13 cellular contexts compared by ENCODE assay signal in genomic region chr4:137533855-137534254, GRCh38. TPM values are rescaled to one million over a fixed set of nuclear protein-coding genes. Genes with fewer than 3 reads are reported as not detected.
DNase-seq lines count a peak whose midpoint lies in the region; ATAC-seq and TF ChIP-seq lines count a peak whose summit lies in the region.
"Had no signal": no experiment of that assay in that cellular context is flagged by ENCODE, and none has a peak within 500 bp of the region (broad histone marks: within the 10 kb centered on the region; RNA-seq: fewer than 3 reads in every experiment).

No MANE protein-coding gene starts in this region.

- H3K4me1 ChIP-seq in right atrium auricular region (no peaks in the 10 kb centered on the region), fibroblast of lung (ENCODE audit: control insufficient read depth, extremely low read depth, insufficient read depth, low read length) (peaks cover 4% of the 10 kb centered on the region), ovary (ENCODE audit: insufficient read depth) (peaks cover 2% of the 10 kb centered on the region), uterus (no peaks in the 10 kb centered on the region)

- no peak for TF ChIP-seq CTCF in right atrium auricular region (IDR thresholded peaks at IDR 0.05)
- TF ChIP-seq CTCF in fibroblast of lung (conservative IDR thresholded peaks at IDR 0.05 in 1 of 2, IDR thresholded peaks at IDR 0.05 in 1 of 2; ENCODE audit: low read depth in 1 of 2, low read length in 2 of 2): no peak
- no peak for TF ChIP-seq CTCF in ovary (IDR thresholded peaks at IDR 0.05)
- TF ChIP-seq CTCF in uterus (IDR thresholded peaks at IDR 0.05): no peak

- H3K4me3 ChIP-seq in right atrium auricular region (peak overlapping the region in 1 of 2 donors; percentile 25), fibroblast of lung (replicated peaks in 1 of 4; ENCODE audit: control extremely low read depth in 1 of 4, insufficient read depth in 1 of 4, low read depth in 3 of 4, low read length in 4 of 4) (peak overlapping the region; percentile 18 to 100 (median 88)), ovary (peak overlapping the region; percentile 58), uterus (peak overlapping the region; percentile 60 to 63)

- WGBS in ovary, 3 donors: 9 to 14% (median 11%) methylated on average over 2 of the region's 2 CpGs

- H3K36me3 Mint-ChIP-seq in T-helper 2 cell treated with Interferon-gamma antibody and Interleukin-4, amounts not matched to agents 5 μg/mL and 100 μg/mL, for 36 hours (ENCODE audit: low read depth): no peaks in the 10 kb centered on the region
- H3K36me3 Mint-ChIP-seq: T-cell had no signal

- H3K9me3 ChIP-seq in right atrium auricular region: no peaks in the 10 kb centered on the region
- no peaks in the 10 kb centered on the region for H3K9me3 ChIP-seq in fibroblast of lung (ENCODE audit: control insufficient read depth, insufficient read depth, low read depth, low read length)
- H3K9me3 ChIP-seq in ovary: no peaks in the 10 kb centered on the region
- no peaks in the 10 kb centered on the region for H3K9me3 ChIP-seq in uterus

- H3K9ac ChIP-seq in fibroblast of lung (ENCODE audit: insufficient read depth, low read length): no peak overlapping the region

- ATAC-seq in GM19452 (IDR thresholded peaks at IDR 0.05; ENCODE audit: unreplicated experiment): no peak
- no peak for ATAC-seq in HG02884 (IDR thresholded peaks at IDR 0.05; ENCODE audit: unreplicated experiment)
- ATAC-seq: T-cell had no signal

- no peaks in the 10 kb centered on the region for H3K36me3 ChIP-seq in right atrium auricular region
- peaks cover 5% of the 10 kb centered on the region for H3K36me3 ChIP-seq in fibroblast of lung (ENCODE audit: control insufficient read depth, insufficient read depth, low read length)
- no peaks in the 10 kb centered on the region for H3K36me3 ChIP-seq in ovary
- no peaks in the 10 kb centered on the region for H3K36me3 ChIP-seq in uterus

- no peak overlapping the region for H3K27ac Mint-ChIP-seq in T-helper 2 cell treated with Interferon-gamma antibody and Interleukin-4, amounts not matched to agents 5 μg/mL and 100 μg/mL, for 36 hours
- H3K27ac Mint-ChIP-seq: activated CD4-positive, alpha-beta T cell treated with anti-CD3 and anti-CD28 coated beads, Interleukin-2, amount 10 ng/mL, durations not matched to agents 24 days and 14 days; T-cell had no signal

- H3K27me3 Mint-ChIP-seq in T-helper 2 cell treated with Interferon-gamma antibody and Interleukin-4, amounts not matched to agents 5 μg/mL and 100 μg/mL, for 36 hours (ENCODE audit: low read depth): peaks cover 2% of the 10 kb centered on the region
- H3K27me3 Mint-ChIP-seq: T-cell had no signal

- DNase-seq in right atrium auricular region (ENCODE audit: low spot score) (no peak), cardiac septum (ENCODE audit: low spot score) (no peak), fibroblast of lung (ENCODE audit: low read depth in 2 of 2) (no peak), ovary (no peak), uterus (no peak)
- no peak for DNase-seq in T-helper 2 cell treated with Interferon-gamma antibody and Interleukin-4, amounts not matched to agents 5 μg/mL and 100 μg/mL, for 36 hours (ENCODE audit: low spot score)
- DNase-seq: activated CD4-positive, alpha-beta T cell treated with anti-CD3 and anti-CD28 coated beads, Interleukin-2, amount 10 ng/mL, durations not matched to agents 24 days and 14 days; DMS53; stimulated activated CD4-positive, alpha-beta T cell treated with anti-CD3 and anti-CD28 coated beads, Interleukin-12 subunit alpha, Interleukin-12 subunit beta, amount 100 ng/mL, for 4 hours; T-cell had no signal

- H2AFZ ChIP-seq in fibroblast of lung (ENCODE audit: low read length): peak overlapping the region; percentile 71

- no peak for TF ChIP-seq EP300 in ovary (IDR thresholded peaks at IDR 0.05)

- H4K20me1 ChIP-seq in fibroblast of lung (ENCODE audit: control insufficient read depth, extremely low read depth, insufficient read depth, low read length): no peaks in the 10 kb centered on the region

- TF ChIP-seq POLR2A in ovary (IDR thresholded peaks at IDR 0.05) (no peak), uterus (IDR thresholded peaks at IDR 0.05) (no peak)

- intact Hi-C loops in cardiac septum (cut with DNase I): loop anchor here (5.0 to 10.0 kb wide), 2 partner anchors 159 to 242 kb away; no protein-coding TSS in a partner anchor
- intact Hi-C loops in ovary (cut with DNase I): no loop called here
- intact Hi-C loops in uterus (cut with DNase I; ENCODE audit: low total_unique reads): no loop called here

- no peak overlapping the region for H3K4me3 Mint-ChIP-seq in T-helper 2 cell treated with Interferon-gamma antibody and Interleukin-4, amounts not matched to agents 5 μg/mL and 100 μg/mL, for 36 hours
- H3K4me3 Mint-ChIP-seq: activated CD4-positive, alpha-beta T cell treated with anti-CD3 and anti-CD28 coated beads, Interleukin-2, amount 10 ng/mL, durations not matched to agents 24 days and 14 days had no signal

- peaks cover 4% of the 10 kb centered on the region for H3K9me3 Mint-ChIP-seq in T-helper 2 cell treated with Interferon-gamma antibody and Interleukin-4, amounts not matched to agents 5 μg/mL and 100 μg/mL, for 36 hours
- H3K9me3 Mint-ChIP-seq: activated CD4-positive, alpha-beta T cell treated with anti-CD3 and anti-CD28 coated beads, Interleukin-2, amount 10 ng/mL, durations not matched to agents 24 days and 14 days had no signal

- peak overlapping the region; percentile 75 to 77 for H3K27ac ChIP-seq in right atrium auricular region
- H3K27ac ChIP-seq in fibroblast of lung (ENCODE audit: insufficient read depth, low read length): peak overlapping the region; percentile 81
- H3K27ac ChIP-seq in ovary: peak overlapping the region in 1 of 2 donors; percentile 94
- H3K27ac ChIP-seq in uterus: peak overlapping the region; percentile 86 to 95
- H3K27ac ChIP-seq: HL-60 had no signal

- H3K4me2 ChIP-seq in fibroblast of lung (ENCODE audit: extremely low read depth, insufficient read depth, low read length): peak overlapping the region; percentile 95

- no peaks in the 10 kb centered on the region for H3K27me3 ChIP-seq in right atrium auricular region
- H3K27me3 ChIP-seq in fibroblast of lung (ENCODE audit: control insufficient read depth, insufficient read depth, low read length): no peaks in the 10 kb centered on the region
- H3K27me3 ChIP-seq in ovary: no peaks in the 10 kb centered on the region
- H3K27me3 ChIP-seq in uterus: no peaks in the 10 kb centered on the region

- H3K79me2 ChIP-seq in fibroblast of lung (ENCODE audit: control insufficient read depth, insufficient read depth, low read length): peaks cover 41% of the 10 kb centered on the region

- H3K4me1 Mint-ChIP-seq in T-helper 2 cell treated with Interferon-gamma antibody and Interleukin-4, amounts not matched to agents 5 μg/mL and 100 μg/mL, for 36 hours (ENCODE audit: low read depth): peaks cover 2% of the 10 kb centered on the region
- H3K4me1 Mint-ChIP-seq: activated CD4-positive, alpha-beta T cell treated with anti-CD3 and anti-CD28 coated beads, Interleukin-2, amount 10 ng/mL, durations not matched to agents 24 days and 14 days had no signal

RNA-seq across cellular contexts. Expression of gene PCDH18, which starts 1.6 kb away (rescaled TPM):
- total RNA-seq in right atrium auricular region (1 to 10 TPM; 5.3 to 5.6 TPM), cardiac septum (4.9 TPM), fibroblast of lung (163 and 542 TPM in 2 replicates), ovary (10 to 100 TPM; 14.1 to 25.1 (median 15.2) TPM), uterus (100 to 1,000 TPM in 2 of 4 donors, 10 to 100 TPM in 2; 27.5 to 258 (median 107) TPM)
- polyA plus RNA-seq in fibroblast of lung (194 and 203 TPM in 2 replicates), ovary (10 to 100 TPM; 26.5 to 48.4 TPM)
- polyA plus RNA-seq in fibroblast of lung (2012): 111 and 125 TPM in 2 replicates
- polyA minus RNA-seq in fibroblast of lung (ENCODE audit: low replicate concordance): 158 and 239 TPM in 2 replicates
- total RNA-seq: activated CD4-positive, alpha-beta T cell treated with anti-CD3 and anti-CD28 coated beads, Interleukin-2, amount 10 ng/mL, durations not matched to agents 24 days and 14 days had no signal
